ENCODE assay signal across 1 cellular context in genomic region chr2:205908491-205909193, GRCh38.
TF ChIP-seq lines count a peak whose summit lies in the region.

No MANE protein-coding gene starts in this region.

TF ChIP-seq in GM23338, 12 proteins besides CTCF, POLR2A, EP300 and RAD21 (continued from another document):
- no peak for TF ChIP-seq ZNF462 (CRISPR knock-in tag; IDR thresholded peaks at IDR 0.05)
- no peak for TF ChIP-seq NANOG (IDR thresholded peaks at IDR 0.05; ENCODE audit: borderline replicate concordance)
- no peak for TF ChIP-seq ZNF331 (CRISPR knock-in tag; IDR thresholded peaks at IDR 0.05; ENCODE audit: low read depth)
- TF ChIP-seq STAT1 (IDR thresholded peaks at IDR 0.05; ENCODE audit: unreplicated experiment): no peak
- no peak for TF ChIP-seq EZH2phosphoT487 (IDR thresholded peaks at IDR 0.05; ENCODE audit: unreplicated experiment)
- TF ChIP-seq ZNF114 (CRISPR knock-in tag; IDR thresholded peaks at IDR 0.05): no peak
- TF ChIP-seq JUNB (IDR thresholded peaks at IDR 0.05; ENCODE audit: unreplicated experiment): no peak
- no peak for TF ChIP-seq POLR2AphosphoS5 (IDR thresholded peaks at IDR 0.05; ENCODE audit: low read depth)
TF ChIP-seq in GM23338: peak in this region for 0.
